Comparison of ENCODE assay signal across 21 cellular contexts in the genomic region with DNA sequence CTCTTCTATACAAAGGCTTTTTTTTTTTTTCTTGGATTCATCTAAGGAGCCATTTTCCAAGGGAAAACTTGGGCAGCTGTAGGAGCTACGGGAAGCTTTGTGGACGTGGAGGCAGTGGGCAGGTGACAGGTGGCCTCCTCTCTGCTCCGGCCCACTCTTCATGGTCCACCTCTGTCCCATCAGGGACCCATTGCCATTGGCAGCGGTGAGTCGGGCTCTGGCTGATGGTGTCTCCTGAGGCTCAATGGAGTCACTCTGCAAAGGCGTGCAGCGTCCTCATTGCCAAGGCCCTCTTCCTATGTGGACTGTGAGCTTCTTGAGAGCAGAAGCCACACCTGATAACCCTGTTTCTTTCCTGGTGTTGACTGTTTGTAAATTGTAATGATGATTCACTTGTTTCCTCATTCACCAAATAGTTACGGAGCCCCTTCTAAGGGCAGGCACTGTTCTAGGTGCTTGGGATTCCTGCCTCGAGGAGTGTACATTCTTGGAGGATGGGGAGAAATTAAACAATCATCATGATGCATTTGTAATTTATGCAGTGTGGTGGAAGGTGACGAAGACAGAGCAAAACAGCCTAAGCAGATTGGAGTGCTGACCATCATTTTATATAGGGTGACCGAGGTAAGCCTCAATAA.
"Had no signal": no experiment of that assay in that cellular context is flagged by ENCODE, and none has a peak within 500 bp of the region (broad histone marks: within the 10 kb centered on the region; RNA-seq: fewer than 3 reads in every experiment).

No MANE protein-coding gene starts in this region.

- H3K4me3 Mint-ChIP-seq: natural killer cell, neural progenitor cell had no signal

- H3K4me1 ChIP-seq: colonic mucosa, neural progenitor cell, parathyroid adenoma, prostate gland had no signal

- H3K27ac ChIP-seq: colonic mucosa, hepatocyte, neural progenitor cell, parathyroid adenoma, prostate gland, stomach, thoracic aorta, transverse colon had no signal

- H3K9me3 ChIP-seq: colonic mucosa, esophagus squamous epithelium, prostate gland, sigmoid colon, stomach, thoracic aorta, transverse colon had no signal

- H3K9me3 Mint-ChIP-seq: natural killer cell had no signal

- H3K27ac Mint-ChIP-seq: natural killer cell had no signal

- DNase-seq: colonic mucosa; dermis blood vessel endothelial cell; esophagus squamous epithelium; foreskin melanocyte; kidney glomerular epithelial cell; mammary epithelial cell; natural killer cell; occipital lobe; retina; sigmoid colon; stimulated activated CD4-positive, alpha-beta T cell treated with anti-CD3 and anti-CD28 coated beads, Interleukin-2, amount 100 ng/mL, for 24 hours; stimulated activated naive CD4-positive, alpha-beta T cell; stomach; substantia nigra; transverse colon had no signal

- H3K4me1 Mint-ChIP-seq: natural killer cell had no signal

- H3K9ac ChIP-seq: neural progenitor cell, parathyroid adenoma had no signal

- H3K4me3 ChIP-seq: colonic mucosa, esophagus squamous epithelium, hepatocyte, neural progenitor cell, prostate gland, sigmoid colon, skin epidermis, stomach, thoracic aorta, transverse colon had no signal

- H3K36me3 ChIP-seq: colonic mucosa, esophagus squamous epithelium, neural progenitor cell, prostate gland, sigmoid colon, stomach, thoracic aorta, transverse colon had no signal

- H3K36me3 Mint-ChIP-seq: natural killer cell had no signal

- ATAC-seq: natural killer cell had no signal
